1 cellular context compared by ENCODE assay signal in the genomic region with DNA sequence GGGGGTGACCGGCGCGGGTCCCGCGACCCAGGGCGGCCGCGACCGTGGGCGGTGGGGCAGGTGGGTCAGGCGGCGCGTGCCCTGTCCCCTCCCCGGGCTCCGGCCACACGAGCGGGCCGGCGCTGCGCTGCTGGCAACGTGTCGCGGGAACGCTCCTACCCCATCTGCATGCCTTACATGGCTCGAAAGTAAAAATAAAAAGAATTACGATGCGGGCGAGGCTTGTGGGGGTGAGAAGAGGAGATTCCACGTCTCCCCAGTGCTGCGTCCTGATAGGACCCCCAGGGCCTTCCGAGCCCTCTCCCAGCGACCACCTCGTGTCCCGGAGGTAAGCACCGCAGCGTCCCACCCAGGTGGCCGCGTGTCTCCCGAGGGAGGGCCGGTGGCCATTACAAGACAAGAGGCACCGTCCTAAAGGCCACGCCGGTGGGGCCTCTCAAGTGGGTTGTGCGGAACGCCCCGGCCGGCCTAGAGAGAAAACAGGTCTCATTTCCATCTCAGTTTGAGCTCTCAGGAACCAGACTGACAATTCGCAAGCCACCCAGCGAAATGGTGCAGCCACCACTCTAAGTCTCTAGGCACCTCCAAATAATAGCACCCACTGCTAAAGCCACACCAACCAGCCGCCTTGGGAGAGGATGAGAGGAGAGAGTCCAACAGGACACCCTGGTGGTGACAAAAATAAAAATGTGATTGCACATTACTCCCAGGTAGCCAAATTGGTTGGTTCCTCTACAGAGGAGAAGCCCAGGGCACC.
A peak's percentile ranks its signal among the peaks of the same experiment; 100 is the strongest.
TF ChIP-seq lines count a peak whose summit lies in the region.

No MANE protein-coding gene starts in this region.

TF ChIP-seq in HepG2, 621 proteins besides CTCF, POLR2A, EP300 and RAD21 (continued from another document and continues in another):
- TF ChIP-seq, protein P1, sequence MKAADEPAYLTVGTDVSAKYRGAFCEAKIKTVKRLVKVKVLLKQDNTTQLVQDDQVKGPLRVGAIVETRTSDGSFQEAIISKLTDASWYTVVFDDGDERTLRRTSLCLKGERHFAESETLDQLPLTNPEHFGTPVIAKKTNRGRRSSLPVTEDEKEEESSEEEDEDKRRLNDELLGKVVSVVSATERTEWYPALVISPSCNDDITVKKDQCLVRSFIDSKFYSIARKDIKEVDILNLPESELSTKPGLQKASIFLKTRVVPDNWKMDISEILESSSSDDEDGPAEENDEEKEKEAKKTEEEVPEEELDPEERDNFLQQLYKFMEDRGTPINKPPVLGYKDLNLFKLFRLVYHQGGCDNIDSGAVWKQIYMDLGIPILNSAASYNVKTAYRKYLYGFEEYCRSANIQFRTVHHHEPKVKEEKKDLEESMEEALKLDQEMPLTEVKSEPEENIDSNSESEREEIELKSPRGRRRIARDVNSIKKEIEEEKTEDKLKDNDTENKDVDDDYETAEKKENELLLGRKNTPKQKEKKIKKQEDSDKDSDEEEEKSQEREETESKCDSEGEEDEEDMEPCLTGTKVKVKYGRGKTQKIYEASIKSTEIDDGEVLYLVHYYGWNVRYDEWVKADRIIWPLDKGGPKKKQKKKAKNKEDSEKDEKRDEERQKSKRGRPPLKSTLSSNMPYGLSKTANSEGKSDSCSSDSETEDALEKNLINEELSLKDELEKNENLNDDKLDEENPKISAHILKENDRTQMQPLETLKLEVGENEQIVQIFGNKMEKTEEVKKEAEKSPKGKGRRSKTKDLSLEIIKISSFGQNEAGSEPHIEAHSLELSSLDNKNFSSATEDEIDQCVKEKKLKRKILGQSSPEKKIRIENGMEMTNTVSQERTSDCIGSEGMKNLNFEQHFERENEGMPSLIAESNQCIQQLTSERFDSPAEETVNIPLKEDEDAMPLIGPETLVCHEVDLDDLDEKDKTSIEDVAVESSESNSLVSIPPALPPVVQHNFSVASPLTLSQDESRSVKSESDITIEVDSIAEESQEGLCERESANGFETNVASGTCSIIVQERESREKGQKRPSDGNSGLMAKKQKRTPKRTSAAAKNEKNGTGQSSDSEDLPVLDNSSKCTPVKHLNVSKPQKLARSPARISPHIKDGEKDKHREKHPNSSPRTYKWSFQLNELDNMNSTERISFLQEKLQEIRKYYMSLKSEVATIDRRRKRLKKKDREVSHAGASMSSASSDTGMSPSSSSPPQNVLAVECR (CRISPR knock-in tag; IDR thresholded peaks at IDR 0.05; ENCODE audit: borderline replicate concordance) = no peak
- no peak for TF ChIP-seq MIER2 (CRISPR knock-in tag; IDR thresholded peaks at IDR 0.05)
- TF ChIP-seq, protein P2, sequence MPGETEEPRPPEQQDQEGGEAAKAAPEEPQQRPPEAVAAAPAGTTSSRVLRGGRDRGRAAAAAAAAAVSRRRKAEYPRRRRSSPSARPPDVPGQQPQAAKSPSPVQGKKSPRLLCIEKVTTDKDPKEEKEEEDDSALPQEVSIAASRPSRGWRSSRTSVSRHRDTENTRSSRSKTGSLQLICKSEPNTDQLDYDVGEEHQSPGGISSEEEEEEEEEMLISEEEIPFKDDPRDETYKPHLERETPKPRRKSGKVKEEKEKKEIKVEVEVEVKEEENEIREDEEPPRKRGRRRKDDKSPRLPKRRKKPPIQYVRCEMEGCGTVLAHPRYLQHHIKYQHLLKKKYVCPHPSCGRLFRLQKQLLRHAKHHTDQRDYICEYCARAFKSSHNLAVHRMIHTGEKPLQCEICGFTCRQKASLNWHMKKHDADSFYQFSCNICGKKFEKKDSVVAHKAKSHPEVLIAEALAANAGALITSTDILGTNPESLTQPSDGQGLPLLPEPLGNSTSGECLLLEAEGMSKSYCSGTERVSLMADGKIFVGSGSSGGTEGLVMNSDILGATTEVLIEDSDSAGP (CRISPR knock-in tag; IDR thresholded peaks at IDR 0.05; ENCODE audit: borderline replicate concordance) = peak; percentile 69; the same call in 1 of the 2 replicates
- no peak for TF ChIP-seq NONO (IDR thresholded peaks at IDR 0.05)
- TF ChIP-seq NONO (CRISPR knock-in tag; conservative IDR thresholded peaks at IDR 0.05) = 0 out of 2 replicates have a peak, but pooled peaks have one; percentile 10
- TF ChIP-seq SRY (CRISPR knock-in tag; IDR thresholded peaks at IDR 0.05) = 0 out of 2 replicates have a peak, but pooled peaks have one; percentile 64
- TF ChIP-seq ZBTB42 (CRISPR knock-in tag; IDR thresholded peaks at IDR 0.05) = no peak
- TF ChIP-seq NFYC (CRISPR knock-in tag; IDR thresholded peaks at IDR 0.05) = no peak
- 0 out of 2 replicates have a peak, but pooled peaks have one; percentile 11 for TF ChIP-seq ZSCAN9 (CRISPR knock-in tag; IDR thresholded peaks at IDR 0.05; ENCODE audit: borderline replicate concordance)
- 0 out of 2 replicates have a peak, but pooled peaks have one; percentile 32 for TF ChIP-seq MYPOP (CRISPR knock-in tag; IDR thresholded peaks at IDR 0.05)
- no peak for TF ChIP-seq ZNF644 (CRISPR knock-in tag; IDR thresholded peaks at IDR 0.05; ENCODE audit: low read depth)
- TF ChIP-seq CBFB (CRISPR knock-in tag; IDR thresholded peaks at IDR 0.05) = no peak
- no peak for TF ChIP-seq ZNF660 (CRISPR knock-in tag; IDR thresholded peaks at IDR 0.05; ENCODE audit: borderline replicate concordance, low read depth)
- TF ChIP-seq BCL6 (CRISPR knock-in tag; IDR thresholded peaks at IDR 0.05) = no peak
- TF ChIP-seq, protein P3, sequence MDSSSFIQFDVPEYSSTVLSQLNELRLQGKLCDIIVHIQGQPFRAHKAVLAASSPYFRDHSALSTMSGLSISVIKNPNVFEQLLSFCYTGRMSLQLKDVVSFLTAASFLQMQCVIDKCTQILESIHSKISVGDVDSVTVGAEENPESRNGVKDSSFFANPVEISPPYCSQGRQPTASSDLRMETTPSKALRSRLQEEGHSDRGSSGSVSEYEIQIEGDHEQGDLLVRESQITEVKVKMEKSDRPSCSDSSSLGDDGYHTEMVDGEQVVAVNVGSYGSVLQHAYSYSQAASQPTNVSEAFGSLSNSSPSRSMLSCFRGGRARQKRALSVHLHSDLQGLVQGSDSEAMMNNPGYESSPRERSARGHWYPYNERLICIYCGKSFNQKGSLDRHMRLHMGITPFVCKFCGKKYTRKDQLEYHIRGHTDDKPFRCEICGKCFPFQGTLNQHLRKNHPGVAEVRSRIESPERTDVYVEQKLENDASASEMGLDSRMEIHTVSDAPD (CRISPR knock-in tag; IDR thresholded peaks at IDR 0.05) = 0 out of 2 replicates have a peak, but pooled peaks have one; percentile 35
- TF ChIP-seq ZNF232 (CRISPR knock-in tag; IDR thresholded peaks at IDR 0.05; ENCODE audit: borderline replicate concordance) = 0 out of 2 replicates have a peak, but pooled peaks have one; percentile 55
- TF ChIP-seq NBN (conservative IDR thresholded peaks at IDR 0.05) = no peak
- TF ChIP-seq, protein P4, sequence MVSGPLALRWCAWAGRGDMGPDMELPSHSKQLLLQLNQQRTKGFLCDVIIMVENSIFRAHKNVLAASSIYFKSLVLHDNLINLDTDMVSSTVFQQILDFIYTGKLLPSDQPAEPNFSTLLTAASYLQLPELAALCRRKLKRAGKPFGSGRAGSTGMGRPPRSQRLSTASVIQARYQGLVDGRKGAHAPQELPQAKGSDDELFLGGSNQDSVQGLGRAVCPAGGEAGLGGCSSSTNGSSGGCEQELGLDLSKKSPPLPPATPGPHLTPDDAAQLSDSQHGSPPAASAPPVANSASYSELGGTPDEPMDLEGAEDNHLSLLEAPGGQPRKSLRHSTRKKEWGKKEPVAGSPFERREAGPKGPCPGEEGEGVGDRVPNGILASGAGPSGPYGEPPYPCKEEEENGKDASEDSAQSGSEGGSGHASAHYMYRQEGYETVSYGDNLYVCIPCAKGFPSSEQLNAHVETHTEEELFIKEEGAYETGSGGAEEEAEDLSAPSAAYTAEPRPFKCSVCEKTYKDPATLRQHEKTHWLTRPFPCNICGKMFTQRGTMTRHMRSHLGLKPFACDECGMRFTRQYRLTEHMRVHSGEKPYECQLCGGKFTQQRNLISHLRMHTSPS (CRISPR knock-in tag; IDR thresholded peaks at IDR 0.05; ENCODE audit: low read depth) = no peak; the same call in 1 of the 2 replicates
- no peak for TF ChIP-seq ZNF432 (CRISPR knock-in tag; IDR thresholded peaks at IDR 0.05; ENCODE audit: borderline replicate concordance)
- no peak for TF ChIP-seq ZNF230 (CRISPR knock-in tag; IDR thresholded peaks at IDR 0.05)
- peak; percentile 20; the same call in 1 of the 2 replicates for TF ChIP-seq ZNF724P (CRISPR knock-in tag; IDR thresholded peaks at IDR 0.05; ENCODE audit: borderline replicate concordance)
- no peak for TF ChIP-seq FOXJ3 (CRISPR knock-in tag; IDR thresholded peaks at IDR 0.05; ENCODE audit: borderline replicate concordance)
- 0 out of 2 replicates have a peak, but pooled peaks have one; percentile 23 for TF ChIP-seq KMT2A (CRISPR knock-in tag; IDR thresholded peaks at IDR 0.05)
- no peak for TF ChIP-seq HNRNPL (IDR thresholded peaks at IDR 0.05; ENCODE audit: low read depth, low read length)
- TF ChIP-seq KDM2A (CRISPR knock-in tag; IDR thresholded peaks at IDR 0.05; ENCODE audit: borderline replicate concordance, low read depth) = peak; percentile 47
- no peak for TF ChIP-seq ZNF883 (CRISPR knock-in tag; IDR thresholded peaks at IDR 0.05; ENCODE audit: not compliant biosample characterization)
- TF ChIP-seq, protein P5, sequence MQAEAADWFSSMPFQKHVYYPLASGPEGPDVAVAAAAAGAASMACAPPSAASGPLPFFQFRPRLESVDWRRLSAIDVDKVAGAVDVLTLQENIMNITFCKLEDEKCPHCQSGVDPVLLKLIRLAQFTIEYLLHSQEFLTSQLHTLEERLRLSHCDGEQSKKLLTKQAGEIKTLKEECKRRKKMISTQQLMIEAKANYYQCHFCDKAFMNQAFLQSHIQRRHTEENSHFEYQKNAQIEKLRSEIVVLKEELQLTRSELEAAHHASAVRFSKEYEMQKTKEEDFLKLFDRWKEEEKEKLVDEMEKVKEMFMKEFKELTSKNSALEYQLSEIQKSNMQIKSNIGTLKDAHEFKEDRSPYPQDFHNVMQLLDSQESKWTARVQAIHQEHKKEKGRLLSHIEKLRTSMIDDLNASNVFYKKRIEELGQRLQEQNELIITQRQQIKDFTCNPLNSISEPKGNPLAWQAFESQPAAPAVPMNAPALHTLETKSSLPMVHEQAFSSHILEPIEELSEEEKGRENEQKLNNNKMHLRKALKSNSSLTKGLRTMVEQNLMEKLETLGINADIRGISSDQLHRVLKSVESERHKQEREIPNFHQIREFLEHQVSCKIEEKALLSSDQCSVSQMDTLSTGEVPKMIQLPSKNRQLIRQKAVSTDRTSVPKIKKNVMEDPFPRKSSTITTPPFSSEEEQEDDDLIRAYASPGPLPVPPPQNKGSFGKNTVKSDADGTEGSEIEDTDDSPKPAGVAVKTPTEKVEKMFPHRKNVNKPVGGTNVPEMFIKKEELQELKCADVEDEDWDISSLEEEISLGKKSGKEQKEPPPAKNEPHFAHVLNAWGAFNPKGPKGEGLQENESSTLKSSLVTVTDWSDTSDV (CRISPR knock-in tag; IDR thresholded peaks at IDR 0.05) = peak; percentile 48; the same call in 1 of the 2 replicates
- 0 out of 2 replicates have a peak, but pooled peaks have one; percentile 20 for TF ChIP-seq ZNF350 (CRISPR knock-in tag; IDR thresholded peaks at IDR 0.05; ENCODE audit: borderline replicate concordance, low read depth)
- 0 out of 2 replicates have a peak, but pooled peaks have one; percentile 36 for TF ChIP-seq ZNF337 (CRISPR knock-in tag; IDR thresholded peaks at IDR 0.05; ENCODE audit: borderline replicate concordance, low read depth)
- 0 out of 2 replicates have a peak, but pooled peaks have one; percentile 25 for TF ChIP-seq ZNF737 (CRISPR knock-in tag; IDR thresholded peaks at IDR 0.05; ENCODE audit: borderline replicate concordance)
- TF ChIP-seq, protein P6, sequence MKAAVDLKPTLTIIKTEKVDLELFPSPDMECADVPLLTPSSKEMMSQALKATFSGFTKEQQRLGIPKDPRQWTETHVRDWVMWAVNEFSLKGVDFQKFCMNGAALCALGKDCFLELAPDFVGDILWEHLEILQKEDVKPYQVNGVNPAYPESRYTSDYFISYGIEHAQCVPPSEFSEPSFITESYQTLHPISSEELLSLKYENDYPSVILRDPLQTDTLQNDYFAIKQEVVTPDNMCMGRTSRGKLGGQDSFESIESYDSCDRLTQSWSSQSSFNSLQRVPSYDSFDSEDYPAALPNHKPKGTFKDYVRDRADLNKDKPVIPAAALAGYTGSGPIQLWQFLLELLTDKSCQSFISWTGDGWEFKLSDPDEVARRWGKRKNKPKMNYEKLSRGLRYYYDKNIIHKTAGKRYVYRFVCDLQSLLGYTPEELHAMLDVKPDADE (CRISPR knock-in tag; IDR thresholded peaks at IDR 0.05) = no peak
- TF ChIP-seq HOXA5 (CRISPR knock-in tag; IDR thresholded peaks at IDR 0.05) = peak; percentile 14; the same call in 1 of the 2 replicates
- peak; percentile 19 for TF ChIP-seq IKZF4 (CRISPR knock-in tag; IDR thresholded peaks at IDR 0.05; ENCODE audit: borderline replicate concordance, low read depth, not compliant biosample characterization)
- TF ChIP-seq USF2 (IDR thresholded peaks at IDR 0.05; ENCODE audit: low read depth, low read length) = no peak
- peak; percentile 38; the same call in 1 of the 2 replicates for TF ChIP-seq USF2 (CRISPR knock-in tag; IDR thresholded peaks at IDR 0.05; ENCODE audit: borderline replicate concordance)
- peak; percentile 51; the same call in 1 of the 2 replicates for TF ChIP-seq DMAP1 (CRISPR knock-in tag; IDR thresholded peaks at IDR 0.05)
- peak; percentile 55; the same call in 1 of the 2 replicates for TF ChIP-seq NFKB2 (CRISPR knock-in tag; IDR thresholded peaks at IDR 0.05; ENCODE audit: borderline replicate concordance)
- TF ChIP-seq SALL1 (CRISPR knock-in tag; IDR thresholded peaks at IDR 0.05) = peak; percentile 55
- peak; percentile 20; the same call in 1 of the 2 replicates for TF ChIP-seq THAP11 (CRISPR knock-in tag; IDR thresholded peaks at IDR 0.05)
- 0 out of 2 replicates have a peak, but pooled peaks have one; percentile 28 for TF ChIP-seq SMAD9 (CRISPR knock-in tag; IDR thresholded peaks at IDR 0.05)
- TF ChIP-seq SAP130 (CRISPR knock-in tag; IDR thresholded peaks at IDR 0.05; ENCODE audit: low read depth) = peak; percentile 59
- 0 out of 2 replicates have a peak, but pooled peaks have one; percentile 8 for TF ChIP-seq FOXA3 (CRISPR knock-in tag; IDR thresholded peaks at IDR 0.05)
